ENCODE assay signal across 24 cellular contexts in the genomic region with DNA sequence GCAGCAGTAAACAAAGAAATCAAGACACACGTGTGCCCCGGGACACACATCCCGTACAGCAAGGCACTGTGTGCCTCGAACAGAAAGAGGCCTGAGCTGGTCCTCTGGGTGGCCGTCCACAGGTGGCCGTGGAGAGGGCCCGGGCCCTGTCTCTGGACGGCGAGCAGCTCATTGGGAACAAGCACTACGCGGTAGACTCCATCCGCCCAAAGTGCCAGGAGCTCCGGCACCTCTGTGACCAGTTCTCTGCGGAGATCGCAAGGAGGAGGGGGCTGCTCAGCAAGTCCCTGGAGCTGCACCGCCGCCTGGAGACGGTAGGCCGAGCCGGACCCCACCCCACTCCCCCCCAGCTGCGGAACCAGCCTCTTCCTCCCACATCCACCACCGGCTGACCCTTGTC. TPM values are rescaled to one million over a fixed set of nuclear protein-coding genes. Genes with fewer than 3 reads are reported as not detected.
"Had no signal": no experiment of that assay in that cellular context is flagged by ENCODE, and none has a peak within 500 bp of the region (broad histone marks: within the 10 kb centered on the region; RNA-seq: fewer than 3 reads in every experiment).

No MANE protein-coding gene starts in this region.

- H3K4me3 Mint-ChIP-seq: immature natural killer cell; memory B cell; mesothelial cell of epicardium; natural killer cell; neural crest cell; stimulated activated effector memory CD8-positive, alpha-beta T cell treated with anti-CD3 and anti-CD28 coated beads, Interleukin-12 subunit alpha, Interleukin-12 subunit beta, amount 100 ng/mL, for 72 hours; stimulated activated naive CD8-positive, alpha-beta T cell treated with anti-CD3 and anti-CD28 coated beads, Interleukin-15, Interleukin-2, amounts not matched to agents 100 ng/mL and 50 ng/mL, for 24 hours had no signal

- H3K4me3 ChIP-seq: breast epithelium, pancreas, prostate gland, thoracic aorta, transverse colon had no signal

- H3K4me1 ChIP-seq: breast epithelium, pancreas, prostate gland, transverse colon had no signal

- DNase-seq: central memory CD4-positive, alpha-beta T cell; cortex of kidney; effector memory CD4-positive, alpha-beta T cell; immature natural killer cell; left colon; natural killer cell; retina; small intestine; stimulated activated CD4-positive, alpha-beta T cell treated with anti-CD3 and anti-CD28 coated beads, Interleukin-4, amount 100 ng/mL, for 1 hour; stimulated activated CD8-positive, alpha-beta memory T cell treated with anti-CD3 and anti-CD28 coated beads, Interleukin-4, amount 100 ng/mL, for 48 hours; transverse colon had no signal

- H3K4me1 Mint-ChIP-seq: immature natural killer cell; memory B cell; mesothelial cell of epicardium; natural killer cell; neural crest cell; stimulated activated effector memory CD8-positive, alpha-beta T cell treated with anti-CD3 and anti-CD28 coated beads, Interleukin-12 subunit alpha, Interleukin-12 subunit beta, amount 100 ng/mL, for 72 hours had no signal

- H3K9me3 Mint-ChIP-seq: immature natural killer cell; natural killer cell; neural crest cell; stimulated activated effector memory CD8-positive, alpha-beta T cell treated with anti-CD3 and anti-CD28 coated beads, Interleukin-12 subunit alpha, Interleukin-12 subunit beta, amount 100 ng/mL, for 72 hours; stimulated activated naive CD8-positive, alpha-beta T cell treated with anti-CD3 and anti-CD28 coated beads, Interleukin-15, Interleukin-2, amounts not matched to agents 100 ng/mL and 50 ng/mL, for 24 hours had no signal

- H3K36me3 Mint-ChIP-seq: immature natural killer cell; natural killer cell; stimulated activated effector memory CD8-positive, alpha-beta T cell treated with anti-CD3 and anti-CD28 coated beads, Interleukin-12 subunit alpha, Interleukin-12 subunit beta, amount 100 ng/mL, for 72 hours had no signal

- H3K9me3 ChIP-seq: breast epithelium, pancreas, prostate gland, thoracic aorta, transverse colon had no signal

- H3K27ac ChIP-seq: breast epithelium, pancreas, prostate gland, thoracic aorta, transverse colon had no signal

- ATAC-seq: esophagus mucosa; left colon; natural killer cell; pancreas; stimulated activated effector memory CD8-positive, alpha-beta T cell treated with anti-CD3 and anti-CD28 coated beads, Interleukin-12 subunit alpha, Interleukin-12 subunit beta, amount 100 ng/mL, for 72 hours had no signal

- H3K36me3 ChIP-seq: breast epithelium, transverse colon had no signal

- H3K27me3 Mint-ChIP-seq: stimulated activated naive CD8-positive, alpha-beta T cell treated with anti-CD3 and anti-CD28 coated beads, Interleukin-15, Interleukin-2, amounts not matched to agents 100 ng/mL and 50 ng/mL, for 24 hours had no signal

- H3K27ac Mint-ChIP-seq: immature natural killer cell; memory B cell; mesothelial cell of epicardium; natural killer cell; stimulated activated effector memory CD8-positive, alpha-beta T cell treated with anti-CD3 and anti-CD28 coated beads, Interleukin-12 subunit alpha, Interleukin-12 subunit beta, amount 100 ng/mL, for 72 hours; stimulated activated naive CD8-positive, alpha-beta T cell treated with anti-CD3 and anti-CD28 coated beads, Interleukin-15, Interleukin-2, amounts not matched to agents 100 ng/mL and 50 ng/mL, for 24 hours had no signal

- H3K27me3 ChIP-seq: breast epithelium, pancreas, transverse colon had no signal

RNA-seq across cellular contexts. Expression of a gene that starts 30.7 kb away (rescaled TPM):
- total RNA-seq: esophagus mucosa, fibroblast of lung, glomerular endothelial cell, myocyte, thoracic aorta, transverse colon had no signal

RNA-seq across cellular contexts. Expression of a gene that starts 47.7 kb away (rescaled TPM):
- total RNA-seq: glomerular endothelial cell, natural killer cell had no signal
